10 cellular contexts compared by ENCODE assay signal in the genomic region with DNA sequence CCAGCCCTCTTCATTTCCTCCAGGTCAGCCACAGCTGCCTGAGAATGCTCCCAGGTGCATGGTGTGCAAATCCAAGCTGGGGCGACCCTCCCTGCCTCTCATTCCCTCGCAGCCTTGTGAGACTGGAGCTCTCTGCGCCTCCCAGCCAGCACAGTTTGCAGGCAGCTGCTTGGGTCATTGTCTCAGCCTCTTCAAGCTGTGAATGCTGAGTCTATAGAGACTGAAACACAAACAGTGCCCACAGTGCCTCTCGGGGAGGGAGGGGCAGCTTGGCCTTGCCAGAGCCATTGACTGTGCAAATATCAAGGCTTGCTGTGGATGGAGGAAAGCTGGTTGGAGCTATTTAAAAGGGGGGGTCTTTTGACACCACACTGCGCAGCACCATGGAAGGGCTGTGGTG. TPM values are rescaled to one million over a fixed set of nuclear protein-coding genes. Genes with fewer than 3 reads are reported as not detected.
DNase-seq lines count a peak whose midpoint lies in the region; ATAC-seq, FAIRE-seq and TF ChIP-seq lines count a peak whose summit lies in the region.
"Had no signal": no experiment of that assay in that cellular context is flagged by ENCODE, and none has a peak within 500 bp of the region (broad histone marks: within the 10 kb centered on the region; RNA-seq: fewer than 3 reads in every experiment).

No MANE protein-coding gene starts in this region.

- H3K27me3 Mint-ChIP-seq in chondrocyte (ENCODE audit: low read depth): no peaks in the 10 kb centered on the region

- ATAC-seq in mucosa of descending colon: peak; percentile 68
- ATAC-seq: activated CD4-positive, CD25-positive, alpha-beta regulatory T cell treated with anti-CD3 and anti-CD28 coated beads, Interleukin-2, amount 50 U/mL, for 24 hours had no signal

- H3K9me3 ChIP-seq in mucosa of descending colon (no peaks in the 10 kb centered on the region), spleen (no peaks in the 10 kb centered on the region)

- H3K4me3 Mint-ChIP-seq in chondrocyte (ENCODE audit: unreplicated experiment): no peak overlapping the region

- H3K4me3 ChIP-seq in mucosa of descending colon: no peak overlapping the region
- no peak overlapping the region for H3K4me3 ChIP-seq in spleen

- DNase-seq in Ammon's horn (ENCODE audit: low spot score) (peak; percentile 90), NCI-H2081 (lab: John Stamatoyannopoulos, UW) (peak; percentile 97 to 99), chondrocyte (ENCODE audit: low spot score) (no peak), mucosa of descending colon (peak in 2 of 3 donors; percentile 64 to 70), HTR-8/SVneo (ENCODE audit: insufficient read length, low spot score) (no peak), spleen (no peak), NCI-H82 treated with DMSO at 0.1 percent for 48 hours (lab: John Stamatoyannopoulos, UW; ENCODE audit: unreplicated experiment) (no peak)
- DNase-seq in activated CD4-positive, CD25-positive, alpha-beta regulatory T cell treated with anti-CD3 and anti-CD28 coated beads, Interleukin-2, amount 50 U/mL, for 72 hours: no peak
- DNase-seq: central memory CD4-positive, alpha-beta T cell had no signal

- H3K36me3 Mint-ChIP-seq in chondrocyte (ENCODE audit: low read depth): peaks cover 3% of the 10 kb centered on the region

- H3K4me1 Mint-ChIP-seq in chondrocyte (ENCODE audit: low read depth): peaks cover 82% of the 10 kb centered on the region

- H3K4me1 ChIP-seq in mucosa of descending colon (ENCODE audit: low read depth): peaks cover 52% of the 10 kb centered on the region
- peaks cover 6 to 27% (median 16%) of the 10 kb centered on the region in 6 donors for H3K4me1 ChIP-seq in spleen

- TF ChIP-seq CTCF in chondrocyte (IDR thresholded peaks at IDR 0.05): no peak
- TF ChIP-seq CTCF in mucosa of descending colon (IDR thresholded peaks at IDR 0.05): no peak
- TF ChIP-seq CTCF in spleen (IDR thresholded peaks at IDR 0.05 in 8 of 11, conservative IDR thresholded peaks at IDR 0.05 in 3 of 11): no peak

- H3K27ac ChIP-seq in spleen: no peak overlapping the region

- H3K36me3 ChIP-seq in mucosa of descending colon (ENCODE audit: low read depth) (no peaks in the 10 kb centered on the region), spleen (no peaks in the 10 kb centered on the region)

- H3K27me3 ChIP-seq in spleen (replicated peaks in 1 of 7): peaks cover 0 to 17% (median 0%) of the 10 kb centered on the region in 7 donors

- no peak for FAIRE-seq in HTR-8/SVneo (lab: Jason Lieb, UNC)

- H3K9me3 Mint-ChIP-seq in chondrocyte (ENCODE audit: low read depth): no peaks in the 10 kb centered on the region

- intact Hi-C loops in mucosa of descending colon (cut with DNase I, micrococcal nuclease): no loop called here
- intact Hi-C loops in spleen (cut with DNase I; ENCODE audit: low total_unique reads): no loop called here

- H3K27ac Mint-ChIP-seq in chondrocyte (ENCODE audit: unreplicated experiment): peak overlapping the region; percentile 85

- TF ChIP-seq POLR2A in spleen (IDR thresholded peaks at IDR 0.05): no peak

- WGBS in spleen, 5 donors: 79 to 98% (median 87%) methylated on average over 5 of the region's 5 CpGs

RNA-seq across cellular contexts. Expression of gene PLXNA2, which starts 10.6 kb away (rescaled TPM):
- 22.0 to 37.9 TPM (median 24.9 TPM) in 3 replicates for total RNA-seq in chondrocyte
- 100 to 1,000 TPM in 1 of 3 donors, 10 to 100 TPM in 2; 65.5 to 127 (median 70.6) TPM for total RNA-seq in mucosa of descending colon
- total RNA-seq in spleen: 10 to 100 TPM in 3 of 7 donors, 1 to 10 TPM in 4; 6.7 to 16.9 (median 8.2) TPM
- polyA plus RNA-seq in spleen: 1 to 10 TPM in 2 of 3 donors, under 1 TPM in 1; 0.93 to 2.1 (median 1.3) TPM

Comparison
In these comparisons a context has a peak if more than half of its experiments do, and no peak if none do; other contexts are left out.
1. DNase-seq: peak in Ammon's horn (single experiment), NCI-H2081 (2 of 2) and mucosa of descending colon (2 of 3); none in chondrocyte (single experiment), HTR-8/SVneo (single experiment), spleen (single experiment), NCI-H82 treated with DMSO at 0.1 percent for 48 hours (single experiment) and activated CD4-positive, CD25-positive, alpha-beta regulatory T cell treated with anti-CD3 and anti-CD28 coated beads, Interleukin-2, amount 50 U/mL, for 72 hours (single experiment).